Comparison of ENCODE assay signal across 24 cellular contexts in the genomic region with DNA sequence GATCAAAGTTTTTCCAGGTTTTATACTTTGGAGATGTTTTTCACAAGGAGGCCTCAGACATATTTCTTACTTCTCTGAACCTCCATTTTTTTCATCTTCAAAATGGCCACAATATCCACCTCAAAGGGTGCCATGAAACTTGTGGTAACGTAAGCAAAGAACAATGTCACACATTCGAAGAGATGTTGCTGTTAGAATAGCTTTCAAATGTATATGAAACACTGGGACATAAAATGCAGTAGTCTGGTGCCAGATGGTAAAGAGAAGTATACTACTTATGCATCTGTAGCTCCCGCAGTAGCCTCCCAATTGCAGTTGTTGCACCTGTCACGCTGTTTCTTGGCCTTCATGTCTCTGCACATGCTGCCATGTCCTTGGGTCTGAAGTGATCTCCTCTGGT. TPM values are rescaled to one million over a fixed set of nuclear protein-coding genes. Genes with fewer than 3 reads are reported as not detected.
"Had no signal": no experiment of that assay in that cellular context is flagged by ENCODE, and none has a peak within 500 bp of the region (broad histone marks: within the 10 kb centered on the region; RNA-seq: fewer than 3 reads in every experiment).

No MANE protein-coding gene starts in this region.

- H3K36me3 Mint-ChIP-seq: mesothelial cell of epicardium had no signal

- H2AFZ ChIP-seq: neural progenitor cell had no signal

- H3K9ac ChIP-seq: neural progenitor cell had no signal

- H3K9me3 ChIP-seq: ascending aorta, breast epithelium, ovary, psoas muscle, stomach, upper lobe of left lung had no signal

- ATAC-seq: left lobe of liver, psoas muscle, right cardiac atrium had no signal

- FAIRE-seq: endometrium, kidney had no signal

- H3K36me3 ChIP-seq: ascending aorta, breast epithelium, ovary, stomach, upper lobe of left lung had no signal

- H3K4me2 ChIP-seq: neural progenitor cell had no signal

- H3K27ac ChIP-seq: ascending aorta, breast epithelium, neural progenitor cell, ovary, psoas muscle, stomach, upper lobe of left lung had no signal

- H3K4me3 Mint-ChIP-seq: mesothelial cell of epicardium, neural progenitor cell had no signal

- H3K4me3 ChIP-seq: ascending aorta, breast epithelium, neural progenitor cell, ovary, psoas muscle, stomach, upper lobe of left lung had no signal

- H3K9me3 Mint-ChIP-seq: mesothelial cell of epicardium, neural progenitor cell had no signal

- H3K27ac Mint-ChIP-seq: neural progenitor cell had no signal

- H3K27me3 ChIP-seq: ascending aorta, breast epithelium, neural progenitor cell, ovary, stomach, upper lobe of left lung had no signal

- DNase-seq: activated CD4-positive, alpha-beta T cell treated with anti-CD3 and anti-CD28 coated beads, Interleukin-2, amount 50 U/mL, for 1 hour; activated CD4-positive, CD25-positive, alpha-beta regulatory T cell; activated CD8-positive, alpha-beta memory T cell treated with anti-CD3 and anti-CD28 coated beads for 24 hours; cortex of kidney; foreskin melanocyte; head of caudate nucleus; kidney; ovary; psoas muscle; right cardiac atrium; stomach; T1000; upper lobe of left lung had no signal

RNA-seq across cellular contexts. Expression of gene SMYD1, which starts 9.4 kb away (rescaled TPM):
- total RNA-seq: ascending aorta; kidney; left lobe of liver; lung microvascular endothelial cell; mesothelial cell of epicardium; T-helper 1 cell treated with Interleukin-12 subunit alpha and Interleukin-12 subunit beta and Interleukin-4 antibody, amounts not matched to agents 30 ng/mL and 1 ng/mL, for 36 hours; temporal lobe; upper lobe of left lung had no signal
- polyA plus RNA-seq: ovary had no signal

RNA-seq across cellular contexts. Expression of gene RNU2-63P, which starts 41.9 kb away (rescaled TPM):
- total RNA-seq: ascending aorta, breast epithelium, skeletal muscle tissue, stomach, temporal lobe, upper lobe of left lung had no signal
- polyA plus RNA-seq: adipose tissue, ovary, psoas muscle, right cardiac atrium, stomach had no signal
